ENCODE assay signal across 1 cellular context in the genomic region with DNA sequence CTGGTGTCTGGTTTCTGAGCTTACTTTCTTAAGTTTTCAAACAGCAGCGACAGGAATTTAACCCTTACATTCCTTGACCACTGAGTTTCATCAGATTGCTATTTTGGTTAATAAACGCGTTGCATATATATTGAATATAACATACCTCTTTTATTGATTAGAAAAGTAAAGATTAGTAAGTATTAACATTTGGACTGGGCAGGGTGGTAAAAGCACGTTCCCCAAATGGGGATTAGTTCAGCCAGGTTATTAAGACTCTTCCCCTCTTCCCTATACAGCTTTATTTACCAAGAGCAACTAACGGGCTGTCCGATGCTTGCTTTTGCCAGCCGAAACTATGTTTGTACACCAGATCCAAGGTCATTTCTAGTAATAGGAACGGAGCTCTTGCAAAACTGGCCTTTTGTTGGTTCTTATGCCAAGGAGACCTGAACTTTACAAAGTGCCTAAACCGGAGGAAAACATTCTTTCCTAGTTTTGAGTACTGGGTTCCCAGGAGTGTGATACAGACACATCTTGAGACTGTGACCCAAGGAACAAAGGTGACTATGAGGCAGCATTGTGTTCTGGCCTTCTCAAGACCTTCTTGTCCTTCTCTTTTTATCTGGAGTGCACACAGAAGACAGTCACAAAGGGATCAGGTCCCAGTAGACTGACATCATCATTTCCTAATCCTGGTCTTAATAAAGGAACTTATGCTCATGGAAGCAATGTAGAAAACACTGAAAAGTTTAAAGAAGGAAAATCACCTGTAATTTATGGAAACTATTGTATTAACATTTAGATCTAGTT.
TF ChIP-seq lines count a peak whose summit lies in the region.

No MANE protein-coding gene starts in this region.

TF ChIP-seq in HepG2, 621 proteins besides CTCF, POLR2A, EP300 and RAD21 (continued from another document and continues in another):
- TF ChIP-seq ZIK1 (CRISPR knock-in tag; IDR thresholded peaks at IDR 0.05; ENCODE audit: borderline replicate concordance, low read depth) = no peak
- no peak for TF ChIP-seq ZNF749 (CRISPR knock-in tag; IDR thresholded peaks at IDR 0.05; ENCODE audit: borderline replicate concordance)
- TF ChIP-seq ZNF713 (CRISPR knock-in tag; IDR thresholded peaks at IDR 0.05) = no peak
- TF ChIP-seq BRF2 (CRISPR knock-in tag; IDR thresholded peaks at IDR 0.05) = no peak
- no peak for TF ChIP-seq ZNF136 (CRISPR knock-in tag; IDR thresholded peaks at IDR 0.05; ENCODE audit: low read depth)
- peak; percentile 55; the same call in 1 of the 2 replicates for TF ChIP-seq HOXA9 (CRISPR knock-in tag; IDR thresholded peaks at IDR 0.05; ENCODE audit: borderline replicate concordance)
- TF ChIP-seq, protein P1, sequence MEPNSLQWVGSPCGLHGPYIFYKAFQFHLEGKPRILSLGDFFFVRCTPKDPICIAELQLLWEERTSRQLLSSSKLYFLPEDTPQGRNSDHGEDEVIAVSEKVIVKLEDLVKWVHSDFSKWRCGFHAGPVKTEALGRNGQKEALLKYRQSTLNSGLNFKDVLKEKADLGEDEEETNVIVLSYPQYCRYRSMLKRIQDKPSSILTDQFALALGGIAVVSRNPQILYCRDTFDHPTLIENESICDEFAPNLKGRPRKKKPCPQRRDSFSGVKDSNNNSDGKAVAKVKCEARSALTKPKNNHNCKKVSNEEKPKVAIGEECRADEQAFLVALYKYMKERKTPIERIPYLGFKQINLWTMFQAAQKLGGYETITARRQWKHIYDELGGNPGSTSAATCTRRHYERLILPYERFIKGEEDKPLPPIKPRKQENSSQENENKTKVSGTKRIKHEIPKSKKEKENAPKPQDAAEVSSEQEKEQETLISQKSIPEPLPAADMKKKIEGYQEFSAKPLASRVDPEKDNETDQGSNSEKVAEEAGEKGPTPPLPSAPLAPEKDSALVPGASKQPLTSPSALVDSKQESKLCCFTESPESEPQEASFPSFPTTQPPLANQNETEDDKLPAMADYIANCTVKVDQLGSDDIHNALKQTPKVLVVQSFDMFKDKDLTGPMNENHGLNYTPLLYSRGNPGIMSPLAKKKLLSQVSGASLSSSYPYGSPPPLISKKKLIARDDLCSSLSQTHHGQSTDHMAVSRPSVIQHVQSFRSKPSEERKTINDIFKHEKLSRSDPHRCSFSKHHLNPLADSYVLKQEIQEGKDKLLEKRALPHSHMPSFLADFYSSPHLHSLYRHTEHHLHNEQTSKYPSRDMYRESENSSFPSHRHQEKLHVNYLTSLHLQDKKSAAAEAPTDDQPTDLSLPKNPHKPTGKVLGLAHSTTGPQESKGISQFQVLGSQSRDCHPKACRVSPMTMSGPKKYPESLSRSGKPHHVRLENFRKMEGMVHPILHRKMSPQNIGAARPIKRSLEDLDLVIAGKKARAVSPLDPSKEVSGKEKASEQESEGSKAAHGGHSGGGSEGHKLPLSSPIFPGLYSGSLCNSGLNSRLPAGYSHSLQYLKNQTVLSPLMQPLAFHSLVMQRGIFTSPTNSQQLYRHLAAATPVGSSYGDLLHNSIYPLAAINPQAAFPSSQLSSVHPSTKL (CRISPR knock-in tag; IDR thresholded peaks at IDR 0.05) = peak; percentile 95
- no peak for TF ChIP-seq HNRNPL (IDR thresholded peaks at IDR 0.05; ENCODE audit: low read depth, low read length)
- TF ChIP-seq, protein P2, sequence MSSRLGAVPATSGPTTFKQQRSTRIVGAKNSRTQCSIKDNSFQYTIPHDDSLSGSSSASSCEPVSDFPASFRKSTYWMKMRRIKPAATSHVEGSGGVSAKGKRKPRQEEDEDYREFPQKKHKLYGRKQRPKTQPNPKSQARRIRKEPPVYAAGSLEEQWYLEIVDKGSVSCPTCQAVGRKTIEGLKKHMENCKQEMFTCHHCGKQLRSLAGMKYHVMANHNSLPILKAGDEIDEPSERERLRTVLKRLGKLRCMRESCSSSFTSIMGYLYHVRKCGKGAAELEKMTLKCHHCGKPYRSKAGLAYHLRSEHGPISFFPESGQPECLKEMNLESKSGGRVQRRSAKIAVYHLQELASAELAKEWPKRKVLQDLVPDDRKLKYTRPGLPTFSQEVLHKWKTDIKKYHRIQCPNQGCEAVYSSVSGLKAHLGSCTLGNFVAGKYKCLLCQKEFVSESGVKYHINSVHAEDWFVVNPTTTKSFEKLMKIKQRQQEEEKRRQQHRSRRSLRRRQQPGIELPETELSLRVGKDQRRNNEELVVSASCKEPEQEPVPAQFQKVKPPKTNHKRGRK (CRISPR knock-in tag; IDR thresholded peaks at IDR 0.05) = no peak
- TF ChIP-seq SRSF1 (optimal IDR thresholded peaks at IDR 0.05; ENCODE audit: low read depth, low read length) = no peak
- TF ChIP-seq ZBTB10 (CRISPR knock-in tag; IDR thresholded peaks at IDR 0.05; ENCODE audit: borderline replicate concordance) = no peak
- TF ChIP-seq MTA3 (CRISPR knock-in tag; IDR thresholded peaks at IDR 0.05) = no peak
- TF ChIP-seq PLSCR1 (CRISPR knock-in tag; IDR thresholded peaks at IDR 0.05; ENCODE audit: borderline replicate concordance) = no peak
- no peak for TF ChIP-seq ZNF605 (CRISPR knock-in tag; IDR thresholded peaks at IDR 0.05)
- TF ChIP-seq ZNF660 (CRISPR knock-in tag; IDR thresholded peaks at IDR 0.05; ENCODE audit: borderline replicate concordance, low read depth) = no peak
- no peak for TF ChIP-seq NRL (CRISPR knock-in tag; IDR thresholded peaks at IDR 0.05; ENCODE audit: borderline replicate concordance)
- peak; percentile 68; the same call in 1 of the 2 replicates for TF ChIP-seq NCOR1 (IDR thresholded peaks at IDR 0.05; ENCODE audit: borderline replicate concordance, low read length)
- no peak for TF ChIP-seq KDM2A (CRISPR knock-in tag; IDR thresholded peaks at IDR 0.05; ENCODE audit: borderline replicate concordance, low read depth)
- TF ChIP-seq PBX2 (CRISPR knock-in tag; IDR thresholded peaks at IDR 0.05) = no peak
- peak; percentile 82 for TF ChIP-seq ELF3 (CRISPR knock-in tag; IDR thresholded peaks at IDR 0.05)
- TF ChIP-seq, protein P3, sequence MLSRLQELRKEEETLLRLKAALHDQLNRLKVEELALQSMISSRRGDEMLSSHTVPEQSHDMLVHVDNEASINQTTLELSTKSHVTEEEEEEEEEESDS (CRISPR knock-in tag; IDR thresholded peaks at IDR 0.05; ENCODE audit: borderline replicate concordance) = no peak
- no peak for TF ChIP-seq HOXD1 (CRISPR knock-in tag; IDR thresholded peaks at IDR 0.05)
- no peak for TF ChIP-seq ELK4 (CRISPR knock-in tag; IDR thresholded peaks at IDR 0.05; ENCODE audit: borderline replicate concordance)
- TF ChIP-seq ZBTB14 (CRISPR knock-in tag; IDR thresholded peaks at IDR 0.05) = no peak
- no peak for TF ChIP-seq TP53 (CRISPR knock-in tag; conservative IDR thresholded peaks at IDR 0.05)
- TF ChIP-seq, protein P4, sequence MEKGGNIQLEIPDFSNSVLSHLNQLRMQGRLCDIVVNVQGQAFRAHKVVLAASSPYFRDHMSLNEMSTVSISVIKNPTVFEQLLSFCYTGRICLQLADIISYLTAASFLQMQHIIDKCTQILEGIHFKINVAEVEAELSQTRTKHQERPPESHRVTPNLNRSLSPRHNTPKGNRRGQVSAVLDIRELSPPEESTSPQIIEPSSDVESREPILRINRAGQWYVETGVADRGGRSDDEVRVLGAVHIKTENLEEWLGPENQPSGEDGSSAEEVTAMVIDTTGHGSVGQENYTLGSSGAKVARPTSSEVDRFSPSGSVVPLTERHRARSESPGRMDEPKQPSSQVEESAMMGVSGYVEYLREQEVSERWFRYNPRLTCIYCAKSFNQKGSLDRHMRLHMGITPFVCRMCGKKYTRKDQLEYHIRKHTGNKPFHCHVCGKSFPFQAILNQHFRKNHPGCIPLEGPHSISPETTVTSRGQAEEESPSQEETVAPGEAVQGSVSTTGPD (CRISPR knock-in tag; IDR thresholded peaks at IDR 0.05) = peak; percentile 90
- TF ChIP-seq FOXA3 (CRISPR knock-in tag; IDR thresholded peaks at IDR 0.05) = peak; percentile 94
- TF ChIP-seq, protein P5, sequence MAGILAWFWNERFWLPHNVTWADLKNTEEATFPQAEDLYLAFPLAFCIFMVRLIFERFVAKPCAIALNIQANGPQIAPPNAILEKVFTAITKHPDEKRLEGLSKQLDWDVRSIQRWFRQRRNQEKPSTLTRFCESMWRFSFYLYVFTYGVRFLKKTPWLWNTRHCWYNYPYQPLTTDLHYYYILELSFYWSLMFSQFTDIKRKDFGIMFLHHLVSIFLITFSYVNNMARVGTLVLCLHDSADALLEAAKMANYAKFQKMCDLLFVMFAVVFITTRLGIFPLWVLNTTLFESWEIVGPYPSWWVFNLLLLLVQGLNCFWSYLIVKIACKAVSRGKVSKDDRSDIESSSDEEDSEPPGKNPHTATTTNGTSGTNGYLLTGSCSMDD (CRISPR knock-in tag; IDR thresholded peaks at IDR 0.05) = no peak
- peak; percentile 14; the same call in 1 of the 2 replicates for TF ChIP-seq STAG1 (CRISPR knock-in tag; IDR thresholded peaks at IDR 0.05)
- TF ChIP-seq HBP1 (CRISPR knock-in tag; IDR thresholded peaks at IDR 0.05; ENCODE audit: low read depth) = peak; percentile 76
- no peak for TF ChIP-seq TRIM22 (IDR thresholded peaks at IDR 0.05)
- no peak for TF ChIP-seq EZH2 (conservative IDR thresholded peaks at IDR 0.05; ENCODE audit: low read depth, low read length)
- TF ChIP-seq NFYB (CRISPR knock-in tag; IDR thresholded peaks at IDR 0.05) = no peak
